ENCODE assay signal across 1 cellular context in the genomic region with DNA sequence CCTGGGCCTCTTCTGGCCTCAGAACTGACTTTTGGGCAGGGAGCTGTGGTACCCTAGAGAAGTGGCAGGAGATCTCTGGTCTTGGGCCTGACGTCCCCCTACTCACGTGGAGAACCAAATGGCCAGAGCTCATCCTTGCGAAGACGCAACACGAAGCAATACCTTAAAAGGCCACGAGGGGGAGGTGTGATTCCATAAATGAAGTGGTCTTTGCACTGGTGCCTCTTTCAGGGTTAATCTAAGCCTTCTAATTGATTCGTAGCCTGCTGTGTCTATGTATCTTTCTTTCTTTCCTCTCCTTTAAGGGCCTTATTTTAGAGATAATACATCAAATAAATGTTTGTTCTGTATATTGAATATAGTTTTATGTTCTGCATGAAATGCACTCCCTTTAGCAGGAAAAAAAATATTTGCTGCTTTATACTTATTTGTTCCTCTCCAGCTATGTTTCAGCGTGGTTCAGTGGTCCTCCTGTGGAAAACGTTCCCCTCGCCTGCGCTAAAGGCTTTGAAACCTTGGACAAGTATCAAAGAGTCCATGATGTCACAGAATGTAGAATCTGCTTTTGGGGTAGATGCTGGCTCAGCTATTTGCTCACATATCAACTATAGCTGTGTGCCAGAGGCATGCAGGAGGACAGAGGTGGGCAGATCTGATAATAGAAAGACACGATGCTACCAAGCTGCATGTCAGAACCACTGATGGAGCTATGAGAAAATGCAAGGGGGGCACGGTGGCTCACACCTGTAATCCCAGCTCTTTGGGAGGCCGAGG.
TF ChIP-seq lines count a peak whose summit lies in the region.

No MANE protein-coding gene starts in this region.

TF ChIP-seq in GM23338, 12 proteins besides CTCF, POLR2A, EP300 and RAD21 (continued from another document):
- TF ChIP-seq, protein P1, sequence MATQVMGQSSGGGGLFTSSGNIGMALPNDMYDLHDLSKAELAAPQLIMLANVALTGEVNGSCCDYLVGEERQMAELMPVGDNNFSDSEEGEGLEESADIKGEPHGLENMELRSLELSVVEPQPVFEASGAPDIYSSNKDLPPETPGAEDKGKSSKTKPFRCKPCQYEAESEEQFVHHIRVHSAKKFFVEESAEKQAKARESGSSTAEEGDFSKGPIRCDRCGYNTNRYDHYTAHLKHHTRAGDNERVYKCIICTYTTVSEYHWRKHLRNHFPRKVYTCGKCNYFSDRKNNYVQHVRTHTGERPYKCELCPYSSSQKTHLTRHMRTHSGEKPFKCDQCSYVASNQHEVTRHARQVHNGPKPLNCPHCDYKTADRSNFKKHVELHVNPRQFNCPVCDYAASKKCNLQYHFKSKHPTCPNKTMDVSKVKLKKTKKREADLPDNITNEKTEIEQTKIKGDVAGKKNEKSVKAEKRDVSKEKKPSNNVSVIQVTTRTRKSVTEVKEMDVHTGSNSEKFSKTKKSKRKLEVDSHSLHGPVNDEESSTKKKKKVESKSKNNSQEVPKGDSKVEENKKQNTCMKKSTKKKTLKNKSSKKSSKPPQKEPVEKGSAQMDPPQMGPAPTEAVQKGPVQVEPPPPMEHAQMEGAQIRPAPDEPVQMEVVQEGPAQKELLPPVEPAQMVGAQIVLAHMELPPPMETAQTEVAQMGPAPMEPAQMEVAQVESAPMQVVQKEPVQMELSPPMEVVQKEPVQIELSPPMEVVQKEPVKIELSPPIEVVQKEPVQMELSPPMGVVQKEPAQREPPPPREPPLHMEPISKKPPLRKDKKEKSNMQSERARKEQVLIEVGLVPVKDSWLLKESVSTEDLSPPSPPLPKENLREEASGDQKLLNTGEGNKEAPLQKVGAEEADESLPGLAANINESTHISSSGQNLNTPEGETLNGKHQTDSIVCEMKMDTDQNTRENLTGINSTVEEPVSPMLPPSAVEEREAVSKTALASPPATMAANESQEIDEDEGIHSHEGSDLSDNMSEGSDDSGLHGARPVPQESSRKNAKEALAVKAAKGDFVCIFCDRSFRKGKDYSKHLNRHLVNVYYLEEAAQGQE (IDR thresholded peaks at IDR 0.05; ENCODE audit: unreplicated experiment), result no peak
- TF ChIP-seq, protein P2, sequence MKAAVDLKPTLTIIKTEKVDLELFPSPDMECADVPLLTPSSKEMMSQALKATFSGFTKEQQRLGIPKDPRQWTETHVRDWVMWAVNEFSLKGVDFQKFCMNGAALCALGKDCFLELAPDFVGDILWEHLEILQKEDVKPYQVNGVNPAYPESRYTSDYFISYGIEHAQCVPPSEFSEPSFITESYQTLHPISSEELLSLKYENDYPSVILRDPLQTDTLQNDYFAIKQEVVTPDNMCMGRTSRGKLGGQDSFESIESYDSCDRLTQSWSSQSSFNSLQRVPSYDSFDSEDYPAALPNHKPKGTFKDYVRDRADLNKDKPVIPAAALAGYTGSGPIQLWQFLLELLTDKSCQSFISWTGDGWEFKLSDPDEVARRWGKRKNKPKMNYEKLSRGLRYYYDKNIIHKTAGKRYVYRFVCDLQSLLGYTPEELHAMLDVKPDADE (IDR thresholded peaks at IDR 0.05), result no peak
- TF ChIP-seq EZH2 (IDR thresholded peaks at IDR 0.05; ENCODE audit: low read depth, unreplicated experiment), result no peak
- no peak for TF ChIP-seq EZH2phosphoT487 (IDR thresholded peaks at IDR 0.05; ENCODE audit: unreplicated experiment)
- no peak for TF ChIP-seq JUNB (IDR thresholded peaks at IDR 0.05; ENCODE audit: unreplicated experiment)
- TF ChIP-seq, protein P3, sequence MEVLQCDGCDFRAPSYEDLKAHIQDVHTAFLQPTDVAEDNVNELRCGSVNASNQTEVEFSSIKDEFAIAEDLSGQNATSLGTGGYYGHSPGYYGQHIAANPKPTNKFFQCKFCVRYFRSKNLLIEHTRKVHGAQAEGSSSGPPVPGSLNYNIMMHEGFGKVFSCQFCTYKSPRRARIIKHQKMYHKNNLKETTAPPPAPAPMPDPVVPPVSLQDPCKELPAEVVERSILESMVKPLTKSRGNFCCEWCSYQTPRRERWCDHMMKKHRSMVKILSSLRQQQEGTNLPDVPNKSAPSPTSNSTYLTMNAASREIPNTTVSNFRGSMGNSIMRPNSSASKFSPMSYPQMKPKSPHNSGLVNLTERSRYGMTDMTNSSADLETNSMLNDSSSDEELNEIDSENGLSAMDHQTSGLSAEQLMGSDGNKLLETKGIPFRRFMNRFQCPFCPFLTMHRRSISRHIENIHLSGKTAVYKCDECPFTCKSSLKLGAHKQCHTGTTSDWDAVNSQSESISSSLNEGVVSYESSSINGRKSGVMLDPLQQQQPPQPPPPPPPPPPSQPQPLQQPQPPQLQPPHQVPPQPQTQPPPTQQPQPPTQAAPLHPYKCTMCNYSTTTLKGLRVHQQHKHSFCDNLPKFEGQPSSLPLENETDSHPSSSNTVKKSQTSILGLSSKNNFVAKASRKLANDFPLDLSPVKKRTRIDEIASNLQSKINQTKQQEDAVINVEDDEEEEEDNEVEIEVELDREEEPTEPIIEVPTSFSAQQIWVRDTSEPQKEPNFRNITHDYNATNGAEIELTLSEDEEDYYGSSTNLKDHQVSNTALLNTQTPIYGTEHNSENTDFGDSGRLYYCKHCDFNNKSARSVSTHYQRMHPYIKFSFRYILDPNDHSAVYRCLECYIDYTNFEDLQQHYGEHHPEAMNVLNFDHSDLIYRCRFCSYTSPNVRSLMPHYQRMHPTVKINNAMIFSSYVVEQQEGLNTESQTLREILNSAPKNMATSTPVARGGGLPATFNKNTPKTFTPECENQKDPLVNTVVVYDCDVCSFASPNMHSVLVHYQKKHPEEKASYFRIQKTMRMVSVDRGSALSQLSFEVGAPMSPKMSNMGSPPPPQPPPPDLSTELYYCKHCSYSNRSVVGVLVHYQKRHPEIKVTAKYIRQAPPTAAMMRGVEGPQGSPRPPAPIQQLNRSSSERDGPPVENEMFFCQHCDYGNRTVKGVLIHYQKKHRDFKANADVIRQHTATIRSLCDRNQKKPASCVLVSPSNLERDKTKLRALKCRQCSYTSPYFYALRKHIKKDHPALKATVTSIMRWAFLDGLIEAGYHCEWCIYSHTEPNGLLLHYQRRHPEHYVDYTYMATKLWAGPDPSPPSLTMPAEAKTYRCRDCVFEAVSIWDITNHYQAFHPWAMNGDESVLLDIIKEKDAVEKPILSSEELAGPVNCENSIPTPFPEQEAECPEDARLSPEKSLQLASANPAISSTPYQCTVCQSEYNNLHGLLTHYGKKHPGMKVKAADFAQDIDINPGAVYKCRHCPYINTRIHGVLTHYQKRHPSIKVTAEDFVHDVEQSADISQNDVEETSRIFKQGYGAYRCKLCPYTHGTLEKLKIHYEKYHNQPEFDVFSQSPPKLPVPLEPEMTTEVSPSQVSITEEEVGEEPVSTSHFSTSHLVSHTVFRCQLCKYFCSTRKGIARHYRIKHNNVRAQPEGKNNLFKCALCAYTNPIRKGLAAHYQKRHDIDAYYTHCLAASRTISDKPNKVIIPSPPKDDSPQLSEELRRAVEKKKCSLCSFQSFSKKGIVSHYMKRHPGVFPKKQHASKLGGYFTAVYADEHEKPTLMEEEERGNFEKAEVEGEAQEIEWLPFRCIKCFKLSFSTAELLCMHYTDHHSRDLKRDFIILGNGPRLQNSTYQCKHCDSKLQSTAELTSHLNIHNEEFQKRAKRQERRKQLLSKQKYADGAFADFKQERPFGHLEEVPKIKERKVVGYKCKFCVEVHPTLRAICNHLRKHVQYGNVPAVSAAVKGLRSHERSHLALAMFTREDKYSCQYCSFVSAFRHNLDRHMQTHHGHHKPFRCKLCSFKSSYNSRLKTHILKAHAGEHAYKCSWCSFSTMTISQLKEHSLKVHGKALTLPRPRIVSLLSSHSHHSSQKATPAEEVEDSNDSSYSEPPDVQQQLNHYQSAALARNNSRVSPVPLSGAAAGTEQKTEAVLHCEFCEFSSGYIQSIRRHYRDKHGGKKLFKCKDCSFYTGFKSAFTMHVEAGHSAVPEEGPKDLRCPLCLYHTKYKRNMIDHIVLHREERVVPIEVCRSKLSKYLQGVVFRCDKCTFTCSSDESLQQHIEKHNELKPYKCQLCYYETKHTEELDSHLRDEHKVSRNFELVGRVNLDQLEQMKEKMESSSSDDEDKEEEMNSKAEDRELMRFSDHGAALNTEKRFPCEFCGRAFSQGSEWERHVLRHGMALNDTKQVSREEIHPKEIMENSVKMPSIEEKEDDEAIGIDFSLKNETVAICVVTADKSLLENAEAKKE (CRISPR knock-in tag; IDR thresholded peaks at IDR 0.05), result no peak
- TF ChIP-seq ZNF331 (CRISPR knock-in tag; IDR thresholded peaks at IDR 0.05; ENCODE audit: low read depth), result no peak
